1 cellular context compared by ENCODE assay signal in genomic region chr19:37114001-37114400, GRCh38.
TF ChIP-seq lines count a peak whose summit lies in the region.

No MANE protein-coding gene starts in this region.

TF ChIP-seq in K562, 482 proteins besides CTCF, POLR2A, EP300 and RAD21 (continued from another document):
- TF ChIP-seq RREB1 (CRISPR knock-in tag; IDR thresholded peaks at IDR 0.05) (no peak), TCF15 (CRISPR knock-in tag; IDR thresholded peaks at IDR 0.05) (no peak), TFAM (CRISPR knock-in tag; conservative IDR thresholded peaks at IDR 0.05) (no peak)
